ENCODE assay signal across 19 cellular contexts in genomic region chr1:200401263-200401662, GRCh38. TPM values are rescaled to one million over a fixed set of nuclear protein-coding genes. Genes with fewer than 3 reads are reported as not detected.
DNase-seq lines count a peak whose midpoint lies in the region; ATAC-seq, FAIRE-seq and TF ChIP-seq lines count a peak whose summit lies in the region.
"Had no signal": no experiment of that assay in that cellular context is flagged by ENCODE, and none has a peak within 500 bp of the region (broad histone marks: within the 10 kb centered on the region; RNA-seq: fewer than 3 reads in every experiment).

No MANE protein-coding gene starts in this region.

- no peak overlapping the region for H3K9ac ChIP-seq in Loucy (ENCODE audit: low read depth, low read length, poor library complexity, severe bottlenecking)
- H3K9ac ChIP-seq in trophoblast cell (ENCODE audit: low read length) = no peak overlapping the region

- H3K4me3 Mint-ChIP-seq in Calu3 (ENCODE audit: low read depth, unreplicated experiment) = no peak overlapping the region
- H3K4me3 Mint-ChIP-seq: IgD-negative memory B cell had no signal

- H3K27me3 Mint-ChIP-seq in Calu3 (ENCODE audit: unreplicated experiment) = no peaks in the 10 kb centered on the region
- H3K27me3 Mint-ChIP-seq: IgD-negative memory B cell had no signal

- peak; percentile 5 for FAIRE-seq in islet of Langerhans (lab: Jason Lieb, UNC)
- FAIRE-seq: H1 had no signal

- H3K18ac ChIP-seq in trophoblast cell (ENCODE audit: low read length) = no peak overlapping the region

- TF ChIP-seq CTCF in Calu3 (IDR thresholded peaks at IDR 0.05; ENCODE audit: unreplicated experiment) (no peak), Loucy (conservative IDR thresholded peaks at IDR 0.05; ENCODE audit: low read length) (no peak), osteoblast (IDR thresholded peaks at IDR 0.05; ENCODE audit: extremely low read depth, low read depth, low read length) (no peak), A673 (conservative IDR thresholded peaks at IDR 0.05; ENCODE audit: low read depth, low read length) (no peak)

- H3K4me1 ChIP-seq in Loucy (ENCODE audit: insufficient read depth, low read length, poor library complexity, severe bottlenecking) (peaks cover 22% of the 10 kb centered on the region), osteoblast (ENCODE audit: insufficient read depth, low read length) (peaks cover 15% of the 10 kb centered on the region), trophoblast cell (ENCODE audit: control insufficient read depth in 1 of 2, insufficient read depth in 2 of 2, low read length in 2 of 2) (no peaks in the 10 kb centered on the region), A673 (ENCODE audit: insufficient read depth, low read length, poor library complexity, severe bottlenecking) (peaks cover 16% of the 10 kb centered on the region)

- H3K4ac ChIP-seq in trophoblast cell (ENCODE audit: low read depth, low read length) = no peak overlapping the region

- POLR2A ChIA-PET in A673 (lab: Charles Lee; ENCODE audit: low non-redundant PET) = no interaction called here

- H4K20me1 ChIP-seq in Loucy (ENCODE audit: insufficient read depth, low read length, poor library complexity, severe bottlenecking) (peaks cover 32% of the 10 kb centered on the region), osteoblast (ENCODE audit: insufficient read depth, low read length) (no peaks in the 10 kb centered on the region)

- no peaks in the 10 kb centered on the region for H3K9me3 Mint-ChIP-seq in Calu3 (ENCODE audit: low read depth, unreplicated experiment)
- H3K9me3 Mint-ChIP-seq: IgD-negative memory B cell had no signal

- no peaks in the 10 kb centered on the region for H3K79me1 ChIP-seq in trophoblast cell (ENCODE audit: low read length)

- intact Hi-C loops in Calu3 (cut with micrococcal nuclease; ENCODE audit: unreplicated experiment) (no loop called here), A673 (cut with micrococcal nuclease; ENCODE audit: unreplicated experiment) (no loop called here)

- no peak overlapping the region for H3K14ac ChIP-seq in trophoblast cell (ENCODE audit: low read length)

- no CpG with 5 or more reads among the region's 2 CpGs for WGBS in trophoblast cell (ENCODE audit: extremely low coverage, insufficient coverage, insufficient read length)

- H3K36me3 Mint-ChIP-seq in Calu3 (ENCODE audit: insufficient read depth, unreplicated experiment) = peaks cover 29% of the 10 kb centered on the region

- ATAC-seq in HG03097 (IDR thresholded peaks at IDR 0.05; ENCODE audit: low FRiP score, unreplicated experiment) = no peak

- H3K9me3 ChIP-seq in Loucy (ENCODE audit: insufficient read depth, low read depth, low read length) = no peaks in the 10 kb centered on the region
- no peaks in the 10 kb centered on the region for H3K9me3 ChIP-seq in osteoblast (ENCODE audit: low read depth, low read length)
- no peaks in the 10 kb centered on the region for H3K9me3 ChIP-seq in trophoblast cell (ENCODE audit: insufficient read depth, low read depth, low read length)
- no peaks in the 10 kb centered on the region for H3K9me3 ChIP-seq in A673 (ENCODE audit: low read depth, low read length, poor library complexity, severe bottlenecking)

- no TSS peak for BruUV-seq in Calu3 (replicated peaks; lab: Mats Ljungman, UMichigan)
- no TSS peak for BruUV-seq in A673 (replicated peaks; lab: Mats Ljungman, UMichigan)

- H3K27me3 ChIP-seq in Loucy (ENCODE audit: insufficient read depth, low read length, poor library complexity, severe bottlenecking) = no peaks in the 10 kb centered on the region
- H3K27me3 ChIP-seq in osteoblast (ENCODE audit: insufficient read depth, low read length) = no peaks in the 10 kb centered on the region
- no peaks in the 10 kb centered on the region for H3K27me3 ChIP-seq in trophoblast cell (ENCODE audit: insufficient read depth, low read length)
- H3K27me3 ChIP-seq in A673 (replicated peaks; ENCODE audit: insufficient read depth, low read depth, low read length, poor library complexity) = no peaks in the 10 kb centered on the region

- H2BK12ac ChIP-seq in trophoblast cell (ENCODE audit: low read length) = no peak overlapping the region

- peaks cover 22% of the 10 kb centered on the region for H3K4me1 Mint-ChIP-seq in Calu3 (ENCODE audit: low read depth, unreplicated experiment)

- H2AFZ ChIP-seq in Loucy (ENCODE audit: low read length) (no peak overlapping the region), osteoblast (ENCODE audit: low read length) (no peak overlapping the region), trophoblast cell (ENCODE audit: insufficient read depth, low read length, poor library complexity) (no peak overlapping the region)

- H2BK120ac ChIP-seq in trophoblast cell (ENCODE audit: insufficient read depth, low read length, poor library complexity) = no peak overlapping the region

- H3K23ac ChIP-seq in trophoblast cell (ENCODE audit: low read length) = no peak overlapping the region

- peaks cover 37% of the 10 kb centered on the region for H3K79me2 ChIP-seq in Loucy (ENCODE audit: insufficient read depth, low read length)
- H3K79me2 ChIP-seq in osteoblast (ENCODE audit: insufficient read depth, low read length) = peaks cover 45% of the 10 kb centered on the region
- no peaks in the 10 kb centered on the region for H3K79me2 ChIP-seq in trophoblast cell (ENCODE audit: control insufficient read depth, insufficient read depth, low read length, poor library complexity)

- H3K27ac ChIP-seq in osteoblast (ENCODE audit: low read depth, low read length) = peak overlapping the region; percentile 7
- H3K27ac ChIP-seq in trophoblast cell (ENCODE audit: low read depth, low read length) = no peak overlapping the region
- no peak overlapping the region for H3K27ac ChIP-seq in A673 (ENCODE audit: low read depth, low read length, poor library complexity, severe bottlenecking)
- H3K27ac ChIP-seq: RWPE1 had no signal

- no peak overlapping the region for H3K4me3 ChIP-seq in Loucy (ENCODE audit: low read length, poor library complexity, severe bottlenecking)
- no peak overlapping the region for H3K4me3 ChIP-seq in osteoblast (ENCODE audit: insufficient read depth, low read length)
- no peak overlapping the region for H3K4me3 ChIP-seq in trophoblast cell (ENCODE audit: low read depth, low read length)
- H3K4me3 ChIP-seq in A673 (ENCODE audit: low read depth, low read length, poor library complexity, severe bottlenecking) = no peak overlapping the region
- H3K4me3 ChIP-seq: GM12878 had no signal

- CTCF ChIA-PET in Calu3 (lab: Charles Lee) (interaction anchor here (0.8 kb wide), 1 partner anchor 15 kb away, joined by 3 read pairs; no protein-coding TSS in a partner anchor), A673 (lab: Charles Lee) (no interaction called here)

- DNase-seq in Calu3 (no peak), osteoblast (ENCODE audit: insufficient read length, low spot score, missing footprints) (no peak), trophoblast cell (no peak), GM19238 (ENCODE audit: insufficient read length, low spot score) (no peak), A673 (ENCODE audit: low spot score) (no peak)
- DNase-seq: C1 segment of cervical spinal cord, DND-41, GDM1, NCI-H1417, NCI-H187 treated with DMSO at 0.1 percent for 48 hours, NCI-H446 treated with DMSO at 0.1 percent for 48 hours, NCI-H748 treated with DMSO at 0.1 percent for 48 hours had no signal

- no peak overlapping the region for H4K8ac ChIP-seq in trophoblast cell (ENCODE audit: low read depth, low read length)

- no peak overlapping the region for H2BK5ac ChIP-seq in trophoblast cell (ENCODE audit: low read depth, low read length, poor library complexity)

- no peaks in the 10 kb centered on the region for H3K36me3 ChIP-seq in Loucy (ENCODE audit: insufficient read depth, low read length)
- H3K36me3 ChIP-seq in osteoblast (ENCODE audit: insufficient read depth, low read length) = peaks cover 40% of the 10 kb centered on the region
- H3K36me3 ChIP-seq in trophoblast cell (ENCODE audit: control insufficient read depth in 1 of 2, insufficient read depth in 2 of 2, low read length in 2 of 2) = peaks cover 3 to 4% of the 10 kb centered on the region in 2 experiments
- peaks cover 9% of the 10 kb centered on the region for H3K36me3 ChIP-seq in A673 (ENCODE audit: insufficient read depth, low read length, poor library complexity, severe bottlenecking)

- 0 out of 2 replicates have a peak, but pooled peaks cover 5% of the 10 kb centered on the region for H3F3A ChIP-seq in Loucy (ENCODE audit: low read depth)

- H2AK5ac ChIP-seq in trophoblast cell (ENCODE audit: low read length) = no peak overlapping the region

- no peaks in the 10 kb centered on the region for H3K9me2 ChIP-seq in Loucy (replicated peaks; ENCODE audit: low read depth, low read length)

- H3K27ac Mint-ChIP-seq in Calu3 (ENCODE audit: unreplicated experiment) = peak overlapping the region; percentile 11
- H3K27ac Mint-ChIP-seq: IgD-negative memory B cell had no signal

- no peak overlapping the region for H4K91ac ChIP-seq in trophoblast cell (ENCODE audit: low read depth, low read length)

- no peak overlapping the region for H4K12ac ChIP-seq in trophoblast cell (ENCODE audit: low read depth, low read length)

- H3K4me2 ChIP-seq in Loucy (ENCODE audit: low read depth, low read length, poor library complexity, severe bottlenecking) = peak overlapping the region; percentile 25
- H3K4me2 ChIP-seq in osteoblast (ENCODE audit: insufficient read depth, low read length) = peak overlapping the region; percentile 13
- no peak overlapping the region for H3K4me2 ChIP-seq in trophoblast cell (ENCODE audit: low read length)

RNA-seq across cellular contexts. Expression of gene ZNF281, which starts 8.6 kb away (rescaled TPM):
- total RNA-seq in Calu3 (2022) = 25.8 and 26.5 TPM in 2 replicates
- 37.7 and 45.6 TPM in 2 replicates for total RNA-seq in osteoblast
- polyA plus RNA-seq in trophoblast cell (2013) = 15.2 and 15.3 TPM in 2 replicates
- 22.9 and 24.3 TPM in 2 replicates for total RNA-seq in A673 (2021)
